Comparison of ENCODE assay signal across 32 cellular contexts in genomic region chr1:153324912-153325311, GRCh38. TPM values are rescaled to one million over a fixed set of nuclear protein-coding genes. Genes with fewer than 3 reads are reported as not detected.
"Had no signal": no experiment of that assay in that cellular context is flagged by ENCODE, and none has a peak within 500 bp of the region (broad histone marks: within the 10 kb centered on the region; RNA-seq: fewer than 3 reads in every experiment).

No MANE protein-coding gene starts in this region.

- H3K4me3 ChIP-seq: SJCRH30, SK-N-MC had no signal

- H3K27ac ChIP-seq: brain microvascular endothelial cell, SJCRH30, SK-N-MC, WERI-Rb-1 had no signal

- DNase-seq: activated CD4-positive, alpha-beta memory T cell treated with anti-CD3 and anti-CD28 coated beads, Interleukin-2, amount 10 ng/mL, durations not matched to agents 7 days and 5 days; activated CD4-positive, alpha-beta T cell treated with anti-CD3 and anti-CD28 coated beads for 1 hour; activated CD4-positive, alpha-beta T cell treated with anti-CD3 and anti-CD28 coated beads for 48 hours; activated CD4-positive, CD25-positive, alpha-beta regulatory T cell; activated CD8-positive, alpha-beta memory T cell treated with anti-CD3 and anti-CD28 coated beads for 24 hours; activated CD8-positive, alpha-beta memory T cell treated with anti-CD3 and anti-CD28 coated beads, Interleukin-2, amount 10 ng/mL, durations not matched to agents 7 days and 5 days; activated CD8-positive, alpha-beta memory T cell treated with anti-CD3 and anti-CD28 coated beads, Interleukin-2, amount 50 U/mL, for 48 hours; activated effector memory CD4-positive, alpha-beta T cell treated with anti-CD3 and anti-CD28 coated beads, Interleukin-2, amount 50 U/mL, for 16 hours; activated naive CD4-positive, alpha-beta T cell; activated naive CD4-positive, alpha-beta T cell treated with anti-CD3 and anti-CD28 coated beads, Interleukin-2, amount 50 U/mL, for 16 hours; activated naive CD8-positive, alpha-beta T cell treated with anti-CD3 and anti-CD28 coated beads for 36 hours; activated T-cell treated with anti-CD3 and anti-CD28 coated beads, Interleukin-2, amount 50 U/mL, for 72 hours; amniotic stem cell; aorta; brain microvascular endothelial cell; central memory CD4-positive, alpha-beta T cell; Karpas-422; NCI-H1105; NCI-H1436; NCI-H1694; NCI-H1930; NCI-H2081 treated with DMSO at 0.1 percent for 48 hours; NCI-H226; NCI-H446 treated with DMSO at 0.1 percent for 48 hours; NCI-H524; SHP77; SJCRH30; T1000; WERI-Rb-1 had no signal

- ATAC-seq: activated CD8-positive, alpha-beta memory T cell treated with anti-CD3 and anti-CD28 coated beads, Interleukin-2, amount 10 ng/mL, durations not matched to agents 7 days and 5 days; activated T-cell treated with anti-CD3 and anti-CD28 coated beads, Interleukin-2, amount 50 U/mL, for 72 hours; activated T-helper 17 cell treated with anti-CD3 and anti-CD28 coated beads, Interleukin-2, amount 50 U/mL, for 72 hours; Panc1 had no signal

- H3K4me1 ChIP-seq: SJCRH30 had no signal

- H3K36me3 ChIP-seq: brain microvascular endothelial cell, SJCRH30, WERI-Rb-1 had no signal

- H3K27me3 ChIP-seq: brain microvascular endothelial cell, SJCRH30 had no signal

RNA-seq across cellular contexts. Expression of gene PGLYRP3, which starts 12.2 kb away (rescaled TPM):
- polyA plus RNA-seq: aorta had no signal

RNA-seq across cellular contexts. Expression of gene PGLYRP4, which starts 23.7 kb away (rescaled TPM):
- polyA plus RNA-seq: aorta had no signal
